10 cellular contexts compared by ENCODE assay signal in genomic region chr9:137588311-137588710, GRCh38. TPM values are rescaled to one million over a fixed set of nuclear protein-coding genes. Genes with fewer than 3 reads are reported as not detected.
DNase-seq lines count a peak whose midpoint lies in the region; ATAC-seq and TF ChIP-seq lines count a peak whose summit lies in the region.
"Had no signal": no experiment of that assay in that cellular context is flagged by ENCODE, and none has a peak within 500 bp of the region (broad histone marks: within the 10 kb centered on the region; RNA-seq: fewer than 3 reads in every experiment).

No MANE protein-coding gene starts in this region.

- no peak overlapping the region for H3K56ac ChIP-seq in IMR-90 (ENCODE audit: extremely low read depth, insufficient read depth, low read length)

- H3K14ac ChIP-seq in IMR-90 (replicated peaks; ENCODE audit: low read depth, low read length): no peak overlapping the region

- H3K9me1 ChIP-seq in IMR-90 (ENCODE audit: insufficient read depth, low read length): no peaks in the 10 kb centered on the region

- no peak for DNase-seq in CD8-positive, alpha-beta T cell
- DNase-seq in IMR-90: no peak
- no peak for DNase-seq in activated naive CD8-positive, alpha-beta T cell treated with anti-CD3 and anti-CD28 coated beads, Interleukin-2, amount 10 ng/mL, durations not matched to agents 7 days and 5 days
- no peak for DNase-seq in natural killer cell
- DNase-seq in SHP77 treated with DMSO at 0.1 percent for 48 hours (lab: John Stamatoyannopoulos, UW): no peak
- DNase-seq in NCI-H2107 (lab: John Stamatoyannopoulos, UW): no peak
- DNase-seq: NCI-H146, NCI-H69 had no signal

- CTCF ChIA-PET in CD8-positive, alpha-beta T cell (lab: Charles Lee): interaction anchor here (3.0 kb wide), 1 partner anchor 9 kb away, joined by 22 read pairs; the partner anchor contains the start of gene DPH7
- CTCF ChIA-PET in IMR-90 (lab: Yijun Ruan, JAX): interaction anchor here (1.9 kb wide), 1 partner anchor 9 kb away, joined by 5 read pairs; no protein-coding TSS in a partner anchor

- H2BK5ac ChIP-seq in IMR-90 (ENCODE audit: low read depth, low read length, poor library complexity, severe bottlenecking): no peak overlapping the region

- H3K36me3 ChIP-seq in CD8-positive, alpha-beta T cell (ENCODE audit: insufficient read depth, low read length): peaks cover 8% of the 10 kb centered on the region
- peaks cover 30% of the 10 kb centered on the region for H3K36me3 ChIP-seq in IMR-90 (ENCODE audit: control insufficient read depth, insufficient read depth, low read length)

- H3K27ac ChIP-seq in CD8-positive, alpha-beta T cell (ENCODE audit: low read depth, low read length): no peak overlapping the region
- H3K27ac ChIP-seq in IMR-90 (ENCODE audit: insufficient read depth, low read length): no peak overlapping the region
- H3K27ac ChIP-seq: heart left ventricle had no signal

- no peak for TF ChIP-seq POLR2A in IMR-90 (IDR thresholded peaks at IDR 0.05; ENCODE audit: low read depth, low read length)

- ATAC-seq in CD8-positive, alpha-beta T cell: no peak
- ATAC-seq in IMR-90 (ENCODE audit: low read depth) (no peak), natural killer cell (no peak), HG03571 (IDR thresholded peaks at IDR 0.05; ENCODE audit: unreplicated experiment) (no peak)
- ATAC-seq in activated naive CD8-positive, alpha-beta T cell treated with anti-CD3 and anti-CD28 coated beads, Interleukin-2, amount 10 ng/mL, durations not matched to agents 7 days and 5 days (ENCODE audit: low read depth): no peak
- ATAC-seq: heart left ventricle had no signal

- no peak overlapping the region for H2BK120ac ChIP-seq in IMR-90 (ENCODE audit: low read depth, low read length)

- peaks cover 7 to 45% of the 10 kb centered on the region in 2 experiments for H3K79me1 ChIP-seq in IMR-90 (ENCODE audit: low read depth in 1 of 2, low read length in 2 of 2)

- dilution Hi-C loops in IMR-90 (cut with HindIII; ENCODE audit: low sequenced_read_pairs, unreplicated experiment): no loop called here

- H2BK20ac ChIP-seq in IMR-90 (ENCODE audit: low read depth, low read length): no peak overlapping the region

- no peak overlapping the region for H4K8ac ChIP-seq in IMR-90 (ENCODE audit: low read depth in 2 of 2, low read length in 2 of 2)

- in situ Hi-C loops in IMR-90 (cut with MboI; ENCODE audit: low sequenced_read_pairs): no loop called here

- H3K4me3 ChIP-seq in CD8-positive, alpha-beta T cell (ENCODE audit: low read depth, low read length): no peak overlapping the region
- no peak overlapping the region for H3K4me3 ChIP-seq in IMR-90 (ENCODE audit: insufficient read depth, low read depth, low read length)

- H3K27me3 ChIP-seq in CD8-positive, alpha-beta T cell (ENCODE audit: insufficient read depth, low read length): no peaks in the 10 kb centered on the region
- no peaks in the 10 kb centered on the region for H3K27me3 ChIP-seq in IMR-90 (ENCODE audit: control insufficient read depth, insufficient read depth, low read length)
- H3K27me3 ChIP-seq: heart left ventricle had no signal

- no peaks in the 10 kb centered on the region for H3K9me3 ChIP-seq in CD8-positive, alpha-beta T cell (ENCODE audit: low read length)
- no peaks in the 10 kb centered on the region for H3K9me3 ChIP-seq in IMR-90 (ENCODE audit: control insufficient read depth, insufficient read depth, low read length)
- H3K9me3 ChIP-seq: heart left ventricle had no signal

- H3K9ac ChIP-seq in IMR-90 (ENCODE audit: low read depth, low read length): no peak overlapping the region

- WGBS in IMR-90 (ENCODE audit: extremely low coverage in 2 of 2, insufficient read length in 1 of 2), 2 experiments: 100% methylated on average over 2 of the region's 13 CpGs; no CpG with 5 or more reads in 1 of the 2 experiments

- POLR2A ChIA-PET in CD8-positive, alpha-beta T cell (lab: Charles Lee): no interaction called here
- POLR2A ChIA-PET in IMR-90 (lab: Charles Lee; ENCODE audit: unreplicated experiment): no interaction called here
- POLR2A ChIA-PET in activated naive CD8-positive, alpha-beta T cell treated with anti-CD3 and anti-CD28 coated beads, Interleukin-2, amount 10 ng/mL, durations not matched to agents 7 days and 5 days (lab: Charles Lee): interaction anchor here (0.5 to 1.2 kb wide), 4 partner anchors 8 to 323 kb away, joined by 3 to 6 read pairs (median 4); partner anchors contain the start of gene MRPL41

- intact Hi-C loops in CD8-positive, alpha-beta T cell (cut with DNase I, micrococcal nuclease): no loop called here
- intact Hi-C loops in IMR-90 (cut with micrococcal nuclease): no loop called here
- intact Hi-C loops in natural killer cell (cut with micrococcal nuclease): no loop called here

- H3K4me1 ChIP-seq in CD8-positive, alpha-beta T cell (ENCODE audit: insufficient read depth, low read length): peaks cover 15% of the 10 kb centered on the region
- H3K4me1 ChIP-seq in IMR-90 (ENCODE audit: control insufficient read depth, insufficient read depth, low read length): peaks cover 7% of the 10 kb centered on the region

- no peak overlapping the region for H3K18ac ChIP-seq in IMR-90 (ENCODE audit: low read depth, low read length)

- no peak overlapping the region for H2AFZ ChIP-seq in IMR-90 (replicated peaks; ENCODE audit: low read length, poor library complexity)

- H2BK15ac ChIP-seq in IMR-90 (ENCODE audit: low read depth, low read length): no peak overlapping the region

- peak overlapping the region; percentile 32 for H3K4me3 Mint-ChIP-seq in CD8-positive, alpha-beta T cell
- H3K4me3 Mint-ChIP-seq in activated naive CD8-positive, alpha-beta T cell treated with anti-CD3 and anti-CD28 coated beads, Interleukin-2, amount 10 ng/mL, durations not matched to agents 7 days and 5 days: peak overlapping the region; percentile 29
- H3K4me3 Mint-ChIP-seq in natural killer cell: peak overlapping the region; percentile 61

- H3K36me3 Mint-ChIP-seq in CD8-positive, alpha-beta T cell: peaks cover 32% of the 10 kb centered on the region
- peaks cover 8% of the 10 kb centered on the region for H3K36me3 Mint-ChIP-seq in activated naive CD8-positive, alpha-beta T cell treated with anti-CD3 and anti-CD28 coated beads, Interleukin-2, amount 10 ng/mL, durations not matched to agents 7 days and 5 days
- H3K36me3 Mint-ChIP-seq in natural killer cell: no peaks in the 10 kb centered on the region

- H4K91ac ChIP-seq in IMR-90 (ENCODE audit: insufficient read depth, low read depth, low read length): no peak overlapping the region

- H3K9me3 Mint-ChIP-seq in CD8-positive, alpha-beta T cell: no peaks in the 10 kb centered on the region
- H3K9me3 Mint-ChIP-seq in activated naive CD8-positive, alpha-beta T cell treated with anti-CD3 and anti-CD28 coated beads, Interleukin-2, amount 10 ng/mL, durations not matched to agents 7 days and 5 days: no peaks in the 10 kb centered on the region
- no peaks in the 10 kb centered on the region for H3K9me3 Mint-ChIP-seq in natural killer cell

- H3K27ac Mint-ChIP-seq in CD8-positive, alpha-beta T cell: no peak overlapping the region
- no peak overlapping the region for H3K27ac Mint-ChIP-seq in activated naive CD8-positive, alpha-beta T cell treated with anti-CD3 and anti-CD28 coated beads, Interleukin-2, amount 10 ng/mL, durations not matched to agents 7 days and 5 days
- H3K27ac Mint-ChIP-seq in natural killer cell: no peak overlapping the region

- no peak overlapping the region for H3K4ac ChIP-seq in IMR-90 (ENCODE audit: low read depth, low read length)

- H2AK5ac ChIP-seq in IMR-90 (ENCODE audit: low read depth, low read length): no peak overlapping the region

- H4K5ac ChIP-seq in IMR-90 (ENCODE audit: low read depth, low read length): no peak overlapping the region

- H3K4me1 Mint-ChIP-seq in CD8-positive, alpha-beta T cell (ENCODE audit: low read depth): peaks cover 12% of the 10 kb centered on the region
- H3K4me1 Mint-ChIP-seq in activated naive CD8-positive, alpha-beta T cell treated with anti-CD3 and anti-CD28 coated beads, Interleukin-2, amount 10 ng/mL, durations not matched to agents 7 days and 5 days: peaks cover 11% of the 10 kb centered on the region
- H3K4me1 Mint-ChIP-seq in natural killer cell: peaks cover 6 to 14% of the 10 kb centered on the region in 2 donors

- peak overlapping the region; percentile 69 for H3K23ac ChIP-seq in IMR-90 (ENCODE audit: low read depth, low read length)

- peak overlapping the region; percentile 26 for H2AK9ac ChIP-seq in IMR-90 (replicated peaks; ENCODE audit: low read depth, low read length, poor library complexity)

- no peak for TF ChIP-seq CTCF in CD8-positive, alpha-beta T cell (IDR thresholded peaks at IDR 0.05)
- TF ChIP-seq CTCF in IMR-90 (conservative IDR thresholded peaks at IDR 0.05; ENCODE audit: low read depth, low read length) (no peak), natural killer cell (IDR thresholded peaks at IDR 0.05) (no peak)

- no peak overlapping the region for H3K4me2 ChIP-seq in IMR-90 (ENCODE audit: low read depth, low read length)

- TF ChIP-seq RAD21 in IMR-90 (IDR thresholded peaks at IDR 0.05; ENCODE audit: low read length): no peak

- no TSS peak for BruUV-seq in IMR-90 (replicated peaks; lab: Mats Ljungman, UMichigan)

- H4K20me1 ChIP-seq in IMR-90 (ENCODE audit: insufficient read depth, low read length): peaks cover 10% of the 10 kb centered on the region

- no peaks in the 10 kb centered on the region for H3K27me3 Mint-ChIP-seq in CD8-positive, alpha-beta T cell (ENCODE audit: low read depth)
- H3K27me3 Mint-ChIP-seq in activated naive CD8-positive, alpha-beta T cell treated with anti-CD3 and anti-CD28 coated beads, Interleukin-2, amount 10 ng/mL, durations not matched to agents 7 days and 5 days: no peaks in the 10 kb centered on the region
- H3K27me3 Mint-ChIP-seq in natural killer cell (ENCODE audit: low read depth in 2 of 2): no peaks in the 10 kb centered on the region

RNA-seq across cellular contexts. Expression of gene ZMYND19, which starts 2.0 kb away (rescaled TPM):
- 10 to 100 TPM in 1 of 2 experiments, 1 to 10 TPM in 1; 9.0 to 10.3 TPM for total RNA-seq in CD8-positive, alpha-beta T cell
- total RNA-seq in IMR-90 (2012; rRNA removed) (14.3 and 16.4 TPM in 2 replicates), natural killer cell (10 to 100 TPM in 2 of 3 donors, 1 to 10 TPM in 1; 6.5 to 18.8 (median 16.3) TPM)
- 21.4 and 23.1 TPM in 2 replicates for polyA plus RNA-seq in IMR-90 (2012; rRNA removed)
- 24.4 and 24.7 TPM in 2 replicates for polyA plus RNA-seq in IMR-90 (2012; cell fraction: cytosol; rRNA removed)
- 41.1 and 61.6 TPM in 2 replicates for polyA plus RNA-seq in IMR-90 (2012; cell fraction: nucleus; rRNA removed; ENCODE audit: low replicate concordance)
- 10 to 100 TPM; 31.3 to 33.0 TPM for total RNA-seq in activated naive CD8-positive, alpha-beta T cell treated with anti-CD3 and anti-CD28 coated beads, Interleukin-2, amount 10 ng/mL, durations not matched to agents 7 days and 5 days

RNA-seq across cellular contexts. Expression of gene DPH7, which starts 9.6 kb away (rescaled TPM):
- total RNA-seq in CD8-positive, alpha-beta T cell: 10 to 100 TPM; 47.0 to 49.8 TPM
- total RNA-seq in IMR-90 (2012; rRNA removed): 12.2 and 12.5 TPM in 2 replicates
- 33.0 and 33.7 TPM in 2 replicates for polyA plus RNA-seq in IMR-90 (2012; rRNA removed)
- polyA plus RNA-seq in IMR-90 (2012; cell fraction: cytosol; rRNA removed): 20.7 and 23.8 TPM in 2 replicates
- polyA plus RNA-seq in IMR-90 (2012; cell fraction: nucleus; rRNA removed; ENCODE audit: low replicate concordance): 144 and 149 TPM in 2 replicates
- total RNA-seq in activated naive CD8-positive, alpha-beta T cell treated with anti-CD3 and anti-CD28 coated beads, Interleukin-2, amount 10 ng/mL, durations not matched to agents 7 days and 5 days: 10 to 100 TPM; 49.1 to 49.2 TPM
- 10 to 100 TPM; 39.5 to 51.0 (median 48.5) TPM for total RNA-seq in natural killer cell

RNA-seq across cellular contexts. Expression of gene ARRDC1, which starts 17.2 kb away (rescaled TPM):
- total RNA-seq in CD8-positive, alpha-beta T cell: 10 to 100 TPM; 30.8 to 35.9 TPM
- 7.7 and 7.8 TPM in 2 replicates for total RNA-seq in IMR-90 (2012; rRNA removed)
- 37.8 and 41.4 TPM in 2 replicates for polyA plus RNA-seq in IMR-90 (2012; rRNA removed)
- 19.6 and 40.1 TPM in 2 replicates for polyA plus RNA-seq in IMR-90 (2012; cell fraction: cytosol; rRNA removed)
- 177 and 484 TPM in 2 replicates for polyA plus RNA-seq in IMR-90 (2012; cell fraction: nucleus; rRNA removed; ENCODE audit: low replicate concordance)
- 10 to 100 TPM; 62.8 to 64.6 TPM for total RNA-seq in activated naive CD8-positive, alpha-beta T cell treated with anti-CD3 and anti-CD28 coated beads, Interleukin-2, amount 10 ng/mL, durations not matched to agents 7 days and 5 days
- 100 to 1,000 TPM in 1 of 3 donors, 10 to 100 TPM in 2; 80.7 to 105 (median 92.9) TPM for total RNA-seq in natural killer cell

RNA-seq across cellular contexts. Expression of gene EHMT1, which starts 30.5 kb away (rescaled TPM):
- 10 to 100 TPM; 83.1 to 86.2 TPM for total RNA-seq in CD8-positive, alpha-beta T cell
- total RNA-seq in IMR-90 (2012; rRNA removed) (32.8 and 36.1 TPM in 2 replicates), natural killer cell (100 to 1,000 TPM; 173 to 200 (median 176) TPM)
- 35.1 and 39.0 TPM in 2 replicates for polyA plus RNA-seq in IMR-90 (2012; rRNA removed)
- 30.8 and 36.6 TPM in 2 replicates for polyA plus RNA-seq in IMR-90 (2012; cell fraction: cytosol; rRNA removed)
- polyA plus RNA-seq in IMR-90 (2012; cell fraction: nucleus; rRNA removed; ENCODE audit: low replicate concordance): 109 and 195 TPM in 2 replicates
- total RNA-seq in activated naive CD8-positive, alpha-beta T cell treated with anti-CD3 and anti-CD28 coated beads, Interleukin-2, amount 10 ng/mL, durations not matched to agents 7 days and 5 days: 100 to 1,000 TPM; 111 to 118 TPM

RNA-seq across cellular contexts. Expression of gene MRPL41, which starts 36.6 kb away (rescaled TPM):
- 10 to 100 TPM; 31.8 to 33.5 TPM for total RNA-seq in CD8-positive, alpha-beta T cell
- 15.6 and 23.6 TPM in 2 replicates for total RNA-seq in IMR-90 (2012; rRNA removed)
- polyA plus RNA-seq in IMR-90 (2012; rRNA removed): 38.9 and 58.9 TPM in 2 replicates
- 56.0 and 58.7 TPM in 2 replicates for polyA plus RNA-seq in IMR-90 (2012; cell fraction: cytosol; rRNA removed)
- 16.9 and 31.2 TPM in 2 replicates for polyA plus RNA-seq in IMR-90 (2012; cell fraction: nucleus; rRNA removed; ENCODE audit: low replicate concordance)
- 10 to 100 TPM; 58.8 to 64.4 TPM for total RNA-seq in activated naive CD8-positive, alpha-beta T cell treated with anti-CD3 and anti-CD28 coated beads, Interleukin-2, amount 10 ng/mL, durations not matched to agents 7 days and 5 days
- 10 to 100 TPM; 11.5 to 17.9 (median 16.8) TPM for total RNA-seq in natural killer cell
